10 cellular contexts compared by ENCODE assay signal in the genomic region with DNA sequence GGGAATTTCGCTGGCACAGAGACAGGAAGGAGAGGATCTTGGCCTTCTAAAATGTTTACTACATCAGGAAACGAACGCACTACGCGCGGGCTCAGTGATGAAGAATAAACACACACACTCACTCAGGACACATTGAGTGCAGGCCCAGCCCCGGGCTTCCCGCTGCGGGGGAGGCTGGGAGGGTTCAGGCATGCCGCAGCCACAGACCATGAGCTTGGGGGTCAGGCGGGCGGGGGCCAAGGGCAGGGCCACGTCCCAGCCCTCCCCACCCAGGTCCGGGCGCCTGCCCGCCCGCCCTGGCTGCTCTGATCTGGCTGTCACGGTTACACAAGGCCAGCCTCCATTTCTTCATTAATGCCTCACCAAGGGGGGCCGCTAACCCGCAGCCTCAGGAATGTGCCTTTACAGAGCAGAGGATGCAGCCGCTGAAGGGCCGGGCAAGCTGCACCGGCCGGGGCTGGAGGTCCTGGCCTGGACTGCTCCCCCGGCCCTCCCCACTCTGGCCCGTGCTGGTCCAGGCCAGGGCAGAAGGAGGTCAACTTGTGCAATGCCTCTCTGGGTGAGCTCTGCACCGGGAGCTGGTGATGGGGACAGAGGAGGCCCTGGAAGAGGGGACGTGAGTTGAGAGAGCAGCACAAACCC. TPM values are rescaled to one million over a fixed set of nuclear protein-coding genes. Genes with fewer than 3 reads are reported as not detected.
DNase-seq lines count a peak whose midpoint lies in the region; TF ChIP-seq lines count a peak whose summit lies in the region.
"Had no signal": no experiment of that assay in that cellular context is flagged by ENCODE, and none has a peak within 500 bp of the region (broad histone marks: within the 10 kb centered on the region; RNA-seq: fewer than 3 reads in every experiment).

No MANE protein-coding gene starts in this region.

- H3K4ac ChIP-seq in neuronal stem cell (ENCODE audit: low read length), result no peak overlapping the region

- H2BK12ac ChIP-seq in neuronal stem cell (ENCODE audit: low read length), result no peak overlapping the region

- H4K91ac ChIP-seq in neuronal stem cell (ENCODE audit: low read depth, low read length, poor library complexity), result no peak overlapping the region

- H3K79me1 ChIP-seq in neuronal stem cell (ENCODE audit: low read depth, low read length), result peaks cover 3% of the 10 kb centered on the region

- peaks cover 9 to 15% of the 10 kb centered on the region in 2 donors for H3K4me1 ChIP-seq in neuronal stem cell (ENCODE audit: control insufficient read depth in 2 of 2, insufficient read depth in 1 of 2, low read depth in 1 of 2, low read length in 2 of 2)

- H3K27ac ChIP-seq in neuronal stem cell (replicated peaks; ENCODE audit: low read length), result no peak overlapping the region

- peak overlapping the region; percentile 2 for H3K4me2 ChIP-seq in neuronal stem cell (ENCODE audit: insufficient read depth, low read length, poor library complexity, severe bottlenecking)

- H3K27me3 ChIP-seq in neuronal stem cell (ENCODE audit: control insufficient read depth in 3 of 3, insufficient read depth in 3 of 3, low read depth in 1 of 3, low read length in 3 of 3), result peaks cover 0 to 9% (median 0%) of the 10 kb centered on the region in 3 experiments

- no peak overlapping the region for H2BK120ac ChIP-seq in neuronal stem cell (ENCODE audit: low read depth, low read length)

- no CpG with 5 or more reads among the region's 28 CpGs for WGBS in neuronal stem cell (ENCODE audit: extremely low coverage in 2 of 2, insufficient read length in 2 of 2, insufficient replicate concordance in 1 of 2), 2 donors

- peaks cover 0 to 4% of the 10 kb centered on the region in 2 donors for H3K9me3 ChIP-seq in neuronal stem cell (replicated peaks in 1 of 2; ENCODE audit: control insufficient read depth in 2 of 2, insufficient read depth in 1 of 2, low read depth in 1 of 2, low read length in 2 of 2)

- no peak overlapping the region for H4K8ac ChIP-seq in neuronal stem cell (ENCODE audit: low read depth, low read length)

- no peaks in the 10 kb centered on the region for H3K36me3 ChIP-seq in neuronal stem cell (replicated peaks in 1 of 2; ENCODE audit: control insufficient read depth in 2 of 2, insufficient read depth in 2 of 2, low read length in 2 of 2)

- peak overlapping the region; percentile 95 for H2AFZ ChIP-seq in neuronal stem cell (ENCODE audit: low read length)

- no peak overlapping the region for H3K14ac ChIP-seq in neuronal stem cell (ENCODE audit: low read length)

- no peak overlapping the region for H3K23ac ChIP-seq in neuronal stem cell (ENCODE audit: low read depth, low read length, poor library complexity)

- H2BK5ac ChIP-seq in neuronal stem cell (ENCODE audit: low read length), result peak overlapping the region; percentile 71

- in situ Hi-C loops in GM13977 (cut with MboI; ENCODE audit: low pct_unique_long_range_greater_than_20kb, low sequenced_read_pairs, unreplicated experiment), result no loop called here

- TF ChIP-seq CTCF in AG09309 (IDR thresholded peaks at IDR 0.05; ENCODE audit: control insufficient read depth, insufficient read depth, low read depth, low read length, missing control alignments), result no peak
- no peak for TF ChIP-seq CTCF in foreskin fibroblast (IDR thresholded peaks at IDR 0.05; ENCODE audit: low read depth, low read length)
- no peak for TF ChIP-seq CTCF in GM13977 (IDR thresholded peaks at IDR 0.05; ENCODE audit: extremely low read depth, insufficient read depth, missing control alignments)

- peak overlapping the region; percentile 9 for H3K9ac ChIP-seq in neuronal stem cell (ENCODE audit: low read depth, low read length, poor library complexity)

- peak; percentile 58 for DNase-seq in AG09309 (ENCODE audit: low read depth)
- DNase-seq in RPMI7951 (ENCODE audit: low read depth), result peak; percentile 50
- DNase-seq in foreskin fibroblast, result peak; percentile 85 to 94
- DNase-seq in neuronal stem cell (ENCODE audit: low spot score), result peak; percentile 80
- no peak for DNase-seq in GM13977 (ENCODE audit: low spot score)
- DNase-seq in HPDE6-E6E7 (ENCODE audit: extremely low spot score), result no peak
- no peak for DNase-seq in NCI-H1092 treated with DMSO at 0.1 percent for 48 hours (lab: John Stamatoyannopoulos, UW)
- no peak for DNase-seq in NAMALWA (ENCODE audit: low spot score)
- DNase-seq: central memory CD4-positive, alpha-beta T cell; DND-41 had no signal

- H2AK5ac ChIP-seq in neuronal stem cell (ENCODE audit: low read depth, low read length), result peak overlapping the region; percentile 86

- peak overlapping the region; percentile 93 for H2BK15ac ChIP-seq in neuronal stem cell (ENCODE audit: low read length)

- H3K4me3 ChIP-seq in AG09309 (ENCODE audit: control insufficient read depth, low read depth, low read length) (no peak overlapping the region), foreskin fibroblast (ENCODE audit: low read depth in 1 of 2, low read length in 2 of 2) (no peak overlapping the region), neuronal stem cell (ENCODE audit: low read length in 2 of 2) (peak overlapping the region in 1 of 2 donors; percentile 7)

- peak overlapping the region; percentile 80 for H3K18ac ChIP-seq in neuronal stem cell (ENCODE audit: low read length)

RNA-seq across cellular contexts. Expression of a gene that starts 41.7 kb away (rescaled TPM):
- total RNA-seq in RPMI7951 (2014; rRNA removed; shearing (Covaris generic)), result not detected in 2 replicates
- 11.8 TPM for polyA plus RNA-seq in neuronal stem cell (2013, experiment 1 of 2)
- 11.0 TPM for polyA plus RNA-seq in neuronal stem cell (2013, experiment 2 of 2)

Comparison
In these comparisons a context has a peak if more than half of its experiments do, and no peak if none do; other contexts are left out.
1. DNase-seq: peak in AG09309 (single experiment), RPMI7951 (single experiment), foreskin fibroblast (2 of 2) and neuronal stem cell (single experiment); none in GM13977 (single experiment), HPDE6-E6E7 (single experiment), NCI-H1092 treated with DMSO at 0.1 percent for 48 hours (single experiment) and NAMALWA (single experiment).